26 cellular contexts compared by ENCODE assay signal in genomic region chr1:222413436-222413835, GRCh38.
A peak's percentile ranks its signal among the peaks of the same experiment; 100 is the strongest.
DNase-seq lines count a peak whose midpoint lies in the region; TF ChIP-seq lines count a peak whose summit lies in the region.
"Had no signal": no experiment of that assay in that cellular context is flagged by ENCODE, and none has a peak within 500 bp of the region (broad histone marks: within the 10 kb centered on the region; RNA-seq: fewer than 3 reads in every experiment).

No MANE protein-coding gene starts in this region.

- TF ChIP-seq CTCF in AG10803 (conservative IDR thresholded peaks at IDR 0.05; ENCODE audit: low read length) = no peak

- H3K4me3 ChIP-seq in AG10803 (ENCODE audit: low read length) = no peak overlapping the region
- H3K4me3 ChIP-seq: GM12878, lower lobe of right lung, SJCRH30, thyroid gland, vagina had no signal

- DNase-seq in AG10803 (ENCODE audit: low read depth) (peak; percentile 25), EL (peak; percentile 65), amniotic stem cell (lab: John Stamatoyannopoulos, UW) (peak; percentile 40), foreskin melanocyte (peak; percentile 50), GM03348 (ENCODE audit: low spot score) (no peak), RKO (ENCODE audit: low spot score) (no peak), CD1c-positive myeloid dendritic cell (ENCODE audit: extremely low spot score) (no peak)
- DNase-seq: activated CD4-positive, alpha-beta T cell treated with anti-CD3 and anti-CD28 coated beads for 4 hours; activated naive CD4-positive, alpha-beta T cell treated with anti-CD3 and anti-CD28 coated beads, Interleukin-2, amount 50 U/mL, for 16 hours; amygdala; brain microvascular endothelial cell; Calu3; Kasumi-1; kidney; lower lobe of right lung; naive thymus-derived CD4-positive, alpha-beta T cell; NCI-H1417 treated with DMSO at 0.1 percent for 48 hours; NCI-H2081; NCI-H526; SJCRH30; stimulated activated CD4-positive, alpha-beta T cell treated with anti-CD3 and anti-CD28 coated beads, Interleukin-4, amount 100 ng/mL, for 1 hour; T1000; thyroid gland; WERI-Rb-1 had no signal

Comparison
In these comparisons a context has a peak if more than half of its experiments do, and no peak if none do; other contexts are left out.
1. DNase-seq: peak in AG10803 (single experiment), EL (single experiment), amniotic stem cell (single experiment) and foreskin melanocyte (single experiment); none in GM03348 (single experiment), RKO (single experiment) and CD1c-positive myeloid dendritic cell (single experiment).